In the genomic region with DNA sequence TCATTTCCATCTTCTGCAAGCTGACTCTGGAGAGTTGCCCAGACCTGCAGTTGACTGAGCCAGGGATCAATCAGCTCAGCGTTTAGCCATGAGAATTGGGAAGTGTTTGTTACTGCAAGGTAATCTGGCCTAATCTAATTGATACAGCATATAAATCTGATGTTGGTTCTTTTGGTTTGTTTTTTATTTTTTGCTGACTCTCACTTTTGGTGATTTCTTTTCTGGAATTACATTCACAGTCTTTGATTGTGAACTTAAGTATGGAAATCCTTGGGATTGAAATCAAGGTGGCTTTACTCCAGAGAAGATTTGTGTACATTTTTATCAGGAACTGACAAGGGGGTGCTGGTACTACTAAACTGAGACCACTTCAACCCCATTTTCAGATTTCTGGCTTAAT, we compare ENCODE assay signal across 18 cellular contexts. TPM values are rescaled to one million over a fixed set of nuclear protein-coding genes. Genes with fewer than 3 reads are reported as not detected.
DNase-seq lines count a peak whose midpoint lies in the region; ATAC-seq and TF ChIP-seq lines count a peak whose summit lies in the region.
"Had no signal": no experiment of that assay in that cellular context is flagged by ENCODE, and none has a peak within 500 bp of the region (broad histone marks: within the 10 kb centered on the region; RNA-seq: fewer than 3 reads in every experiment).

No MANE protein-coding gene starts in this region.

- peaks cover 0 to 12% (median 0%) of the 10 kb centered on the region in 9 donors for H3K36me3 ChIP-seq in heart left ventricle
- H3K36me3 ChIP-seq in upper lobe of right lung, result no peaks in the 10 kb centered on the region
- H3K36me3 ChIP-seq: breast epithelium, MG63, neutrophil had no signal

- peaks cover 0 to 43% (median 18%) of the 10 kb centered on the region in 12 donors for H3K4me1 ChIP-seq in heart left ventricle
- H3K4me1 ChIP-seq in upper lobe of right lung, result peaks cover 7% of the 10 kb centered on the region
- H3K4me1 ChIP-seq: breast epithelium had no signal

- 44 to 64% (median 48%) methylated on average over 1 of the region's 1 CpG for WGBS in heart left ventricle, 4 donors

- peaks cover 75 to 88% (median 87%) of the 10 kb centered on the region in 3 donors for H3K4me1 Mint-ChIP-seq in T-cell
- peaks cover 67% of the 10 kb centered on the region for H3K4me1 Mint-ChIP-seq in central memory CD8-positive, alpha-beta T cell
- H3K4me1 Mint-ChIP-seq: WTC11 had no signal

- peak overlapping the region; percentile 97 to 98 for H3K27ac Mint-ChIP-seq in T-cell
- H3K27ac Mint-ChIP-seq in central memory CD8-positive, alpha-beta T cell (ENCODE audit: low read depth), result peak overlapping the region; percentile 23
- H3K27ac Mint-ChIP-seq: dendritic cell treated with granulocyte-macrophage colony-stimulating factor and Interleukin-4, amounts not matched to agents 40 ng/mL and 50 ng/mL, for 4 days; WTC11 had no signal

- peaks cover 66% of the 10 kb centered on the region for H3K36me3 Mint-ChIP-seq in T-cell
- H3K36me3 Mint-ChIP-seq in central memory CD8-positive, alpha-beta T cell (ENCODE audit: insufficient read depth), result peaks cover 27% of the 10 kb centered on the region

- no peaks in the 10 kb centered on the region for H3K27me3 ChIP-seq in heart left ventricle
- H3K27me3 ChIP-seq in upper lobe of right lung, result no peaks in the 10 kb centered on the region
- H3K27me3 ChIP-seq: breast epithelium, MG63, neutrophil had no signal

- no peak for TF ChIP-seq POLR2A in heart left ventricle (IDR thresholded peaks at IDR 0.05)

- peak overlapping the region in 10 of 12 donors; percentile 1 to 96 (median 93) for H3K27ac ChIP-seq in heart left ventricle
- H3K27ac ChIP-seq in upper lobe of right lung, result peak overlapping the region; percentile 86
- H3K27ac ChIP-seq: breast epithelium, epithelial cell of prostate, neutrophil had no signal

- TF ChIP-seq CTCF in heart left ventricle (IDR thresholded peaks at IDR 0.05) (no peak), upper lobe of right lung (IDR thresholded peaks at IDR 0.05) (no peak)

- DNase-seq in heart left ventricle (no peak), Right ventricle myocardium superior (no peak), T-cell (no peak), upper lobe of right lung (no peak), NCI-H1436 treated with DMSO at 0.1 percent for 48 hours (lab: John Stamatoyannopoulos, UW) (no peak), NCI-H510A (lab: John Stamatoyannopoulos, UW) (no peak)
- DNase-seq in central memory CD8-positive, alpha-beta T cell (ENCODE audit: low spot score in 2 of 2), result no peak
- DNase-seq: MG63; NCI-H1436; NCI-H774; OCI-M1; SIG-M5; stimulated activated CD8-positive, alpha-beta memory T cell treated with anti-CD3 and anti-CD28 coated beads, Interleukin-4, amount 100 ng/mL, for 48 hours had no signal

- no peaks in the 10 kb centered on the region for H3K27me3 Mint-ChIP-seq in T-cell
- H3K27me3 Mint-ChIP-seq in central memory CD8-positive, alpha-beta T cell, result no peaks in the 10 kb centered on the region

- ATAC-seq in heart left ventricle (no peak), Right ventricle myocardium superior (ENCODE audit: poor library complexity) (no peak), T-cell (replicated peaks in 1 of 4) (no peak), upper lobe of right lung (no peak)
- no peak for ATAC-seq in central memory CD8-positive, alpha-beta T cell (replicated peaks; ENCODE audit: extremely low read depth, poor library complexity, severe bottlenecking)
- ATAC-seq: WTC11 had no signal

- POLR2A ChIA-PET in T-cell (lab: Charles Lee), result no interaction called here

- H3K9me3 Mint-ChIP-seq in T-cell, result peaks cover 14 to 29% (median 24%) of the 10 kb centered on the region in 3 donors
- H3K9me3 Mint-ChIP-seq in central memory CD8-positive, alpha-beta T cell, result peaks cover 15% of the 10 kb centered on the region

- H3K4me3 Mint-ChIP-seq in T-cell, result peak overlapping the region; percentile 55 to 94 (median 63)
- H3K4me3 Mint-ChIP-seq in central memory CD8-positive, alpha-beta T cell, result peak overlapping the region; percentile 88
- H3K4me3 Mint-ChIP-seq: dendritic cell treated with granulocyte-macrophage colony-stimulating factor and Interleukin-4, amounts not matched to agents 40 ng/mL and 50 ng/mL, for 4 days; WTC11 had no signal

- H3K4me3 ChIP-seq in heart left ventricle (no peak overlapping the region), upper lobe of right lung (no peak overlapping the region)
- H3K4me3 ChIP-seq: breast epithelium, MG63 had no signal

- CTCF ChIA-PET in T-cell (lab: Charles Lee), result no interaction called here

- intact Hi-C loops in heart left ventricle (cut with DNase I), result loop anchor here in 8 of 10 donors (2.0 to 10.0 kb wide), 14 partner anchors 43 to 187 kb away; partner anchors contain the start of genes GIMAP5 (in 5 of the 8), GIMAP1 (in 3 of the 8), GIMAP2 (in 2 of the 8) and GIMAP8 (in 1 of the 8)
- intact Hi-C loops in Right ventricle myocardium superior (cut with DNase I), result no loop called here
- intact Hi-C loops in upper lobe of right lung (cut with DNase I), result loop anchor here (10.0 kb wide), 1 partner anchor 111 kb away; no protein-coding TSS in a partner anchor

- peaks cover 0 to 19% (median 3%) of the 10 kb centered on the region in 12 donors for H3K9me3 ChIP-seq in heart left ventricle
- H3K9me3 ChIP-seq in upper lobe of right lung, result no peaks in the 10 kb centered on the region
- H3K9me3 ChIP-seq: MG63, neutrophil had no signal

RNA-seq across cellular contexts. Expression of gene GIMAP6, which starts 1.7 kb away (rescaled TPM):
- total RNA-seq in heart left ventricle (10 to 100 TPM; 20.3 to 52.7 (median 24.4) TPM), Right ventricle myocardium superior (29.9 TPM), T-cell (100 to 1,000 TPM in 3 of 5 donors, 10 to 100 TPM in 2; 55.0 to 168 (median 150) TPM), upper lobe of right lung (61.7 TPM)
- polyA plus RNA-seq in heart left ventricle, result 10 to 100 TPM; 13.8 to 29.6 TPM

RNA-seq across cellular contexts. Expression of gene GIMAP2, which starts 51.6 kb away (rescaled TPM):
- 10 to 100 TPM in 2 of 9 donors, 1 to 10 TPM in 7; 2.1 to 23.5 (median 4.9) TPM for total RNA-seq in heart left ventricle
- 1 to 10 TPM; 2.3 to 6.6 TPM for polyA plus RNA-seq in heart left ventricle
- total RNA-seq in Right ventricle myocardium superior, result 4.7 TPM
- total RNA-seq in T-cell, result 100 to 1,000 TPM in 4 of 5 donors, 10 to 100 TPM in 1; 83.2 to 226 (median 183) TPM
- total RNA-seq in upper lobe of right lung, result 33.0 TPM
